ENCODE assay signal across 14 cellular contexts in the genomic region with DNA sequence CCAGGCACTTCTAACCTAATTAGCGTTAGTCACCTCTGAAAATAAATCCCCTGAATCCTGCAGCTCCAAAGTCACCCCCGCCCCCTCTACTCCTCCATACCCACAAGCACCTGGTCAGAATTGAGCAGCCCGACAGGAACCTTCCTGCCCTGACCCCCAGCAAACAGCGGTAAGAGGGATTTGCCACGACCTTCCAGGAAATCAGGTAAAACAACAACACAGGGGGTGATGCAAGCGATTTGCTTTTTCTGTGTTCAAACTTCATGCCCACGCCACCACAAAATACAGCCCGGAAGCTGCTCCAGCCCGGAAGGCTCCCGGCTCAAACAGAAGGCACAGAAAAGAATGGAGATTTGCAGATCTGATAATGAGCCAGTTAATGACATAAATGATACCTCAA.
DNase-seq lines count a peak whose midpoint lies in the region; ATAC-seq, FAIRE-seq and TF ChIP-seq lines count a peak whose summit lies in the region.
"Had no signal": no experiment of that assay in that cellular context is flagged by ENCODE, and none has a peak within 500 bp of the region (broad histone marks: within the 10 kb centered on the region; RNA-seq: fewer than 3 reads in every experiment).

No MANE protein-coding gene starts in this region.

- ATAC-seq in HG03571 (IDR thresholded peaks at IDR 0.05; ENCODE audit: unreplicated experiment), result no peak
- no peak for ATAC-seq in upper lobe of right lung
- ATAC-seq: activated CD8-positive, alpha-beta T cell treated with anti-CD3 and anti-CD28 coated beads, Interleukin-2, amount 10 ng/mL, durations not matched to agents 7 days and 5 days; T-cell had no signal

- DNase-seq in COLO668 (lab: John Stamatoyannopoulos, UW; ENCODE audit: unreplicated experiment) (peak; percentile 47), NCI-H1105 treated with DMSO at 0.1 percent for 48 hours (lab: John Stamatoyannopoulos, UW) (peak; percentile 64), SK-N-MC (ENCODE audit: low read depth, low spot score) (no peak), RCC 7860 (ENCODE audit: low spot score) (no peak), left ventricle myocardium inferior (no peak), upper lobe of right lung (no peak)
- DNase-seq: activated CD8-positive, alpha-beta T cell treated with anti-CD3 and anti-CD28 coated beads, Interleukin-2, amount 10 ng/mL, durations not matched to agents 7 days and 5 days; activated naive CD4-positive, alpha-beta T cell treated with anti-CD3 and anti-CD28 coated beads for 36 hours; AML-193; NCI-H187 treated with DMSO at 0.1 percent for 48 hours; T-cell had no signal

- H3K4me3 ChIP-seq in SK-N-MC (peak overlapping the region; percentile 62), liver (ENCODE audit: low read depth in 1 of 3, low read length in 3 of 3) (peak overlapping the region in 2 of 3 donors; percentile 45 to 51), left ventricle myocardium inferior (no peak overlapping the region), upper lobe of right lung (no peak overlapping the region)

- H3K9me3 ChIP-seq in SK-N-MC (ENCODE audit: low read depth, low read length), result no peaks in the 10 kb centered on the region
- H3K9me3 ChIP-seq in liver (ENCODE audit: control insufficient read depth in 4 of 4, low read length in 3 of 4), result peaks cover 0 to 3% (median 1%) of the 10 kb centered on the region in 4 donors
- H3K9me3 ChIP-seq in left ventricle myocardium inferior (replicated peaks), result peaks cover 3% of the 10 kb centered on the region
- no peaks in the 10 kb centered on the region for H3K9me3 ChIP-seq in upper lobe of right lung

- peaks cover 0 to 4% (median 0%) of the 10 kb centered on the region in 4 donors for H3K4me1 ChIP-seq in liver (ENCODE audit: control insufficient read depth in 4 of 4, insufficient read depth in 4 of 4, low read length in 3 of 4)
- H3K4me1 ChIP-seq in left ventricle myocardium inferior, result no peaks in the 10 kb centered on the region
- H3K4me1 ChIP-seq in upper lobe of right lung, result no peaks in the 10 kb centered on the region

- H3K27ac ChIP-seq in SK-N-MC (no peak overlapping the region), liver (ENCODE audit: low read depth in 1 of 2, low read length in 2 of 2) (peak overlapping the region; percentile 55 to 63), left ventricle myocardium inferior (replicated peaks) (no peak overlapping the region), upper lobe of right lung (no peak overlapping the region)

- peak; percentile 27 to 57 for TF ChIP-seq RAD21 in liver (IDR thresholded peaks at IDR 0.05)

- H3K9ac ChIP-seq in SK-N-MC (ENCODE audit: insufficient read length), result no peak overlapping the region
- H3K9ac ChIP-seq in liver (ENCODE audit: low read depth in 1 of 2, low read length in 2 of 2), result peak overlapping the region in 1 of 2 donors; percentile 77

- 15% methylated on average over 10 of the region's 10 CpGs for WGBS in liver

- intact Hi-C loops in left ventricle myocardium inferior (cut with micrococcal nuclease), result no loop called here
- intact Hi-C loops in upper lobe of right lung (cut with DNase I), result no loop called here

- H3K27me3 ChIP-seq in liver (ENCODE audit: control insufficient read depth in 4 of 4, insufficient read depth in 4 of 4, low read length in 3 of 4) (no peaks in the 10 kb centered on the region), left ventricle myocardium inferior (ENCODE audit: low read depth) (no peaks in the 10 kb centered on the region), upper lobe of right lung (no peaks in the 10 kb centered on the region)

- no peak for FAIRE-seq in RCC 7860 (lab: Jason Lieb, UNC)
- FAIRE-seq: colon had no signal

- H3K36me3 ChIP-seq in SK-N-MC (ENCODE audit: insufficient read depth, low read length) (no peaks in the 10 kb centered on the region), liver (ENCODE audit: control insufficient read depth in 4 of 4, insufficient read depth in 3 of 4, low read depth in 1 of 4, low read length in 3 of 4) (no peaks in the 10 kb centered on the region), left ventricle myocardium inferior (no peaks in the 10 kb centered on the region), upper lobe of right lung (no peaks in the 10 kb centered on the region)

- no peak for TF ChIP-seq CTCF in liver (IDR thresholded peaks at IDR 0.05; ENCODE audit: low read depth, low read length, missing input control)
- no peak for TF ChIP-seq CTCF in left ventricle myocardium inferior (IDR thresholded peaks at IDR 0.05; ENCODE audit: borderline replicate concordance)
- TF ChIP-seq CTCF in upper lobe of right lung (IDR thresholded peaks at IDR 0.05), result no peak

TF ChIP-seq in liver, 16 proteins besides CTCF, POLR2A, EP300 and RAD21:
- TF ChIP-seq FOXA2 (IDR thresholded peaks at IDR 0.05) (peak; percentile 13), FOXA1 (IDR thresholded peaks at IDR 0.05) (peak; percentile 26), HNF4G (IDR thresholded peaks at IDR 0.05) (peak; percentile 16), JUND (IDR thresholded peaks at IDR 0.05) (peak; percentile 28 to 42), EGR1 (IDR thresholded peaks at IDR 0.05; ENCODE audit: low read depth in 2 of 2) (peak; percentile 43 to 61), HNF4A (conservative IDR thresholded peaks at IDR 0.05) (peak; percentile 48 to 61), NR2F2 (IDR thresholded peaks at IDR 0.05) (no peak), RXRA (IDR thresholded peaks at IDR 0.05) (peak; percentile 66 to 72), YY1 (IDR thresholded peaks at IDR 0.05) (peak; percentile 71), SP1 (IDR thresholded peaks at IDR 0.05) (peak; percentile 81), GABPA (IDR thresholded peaks at IDR 0.05 in 1 of 2, conservative IDR thresholded peaks at IDR 0.05 in 1 of 2) (peak; percentile 52 to 70), TAF1 (conservative IDR thresholded peaks at IDR 0.05) (peak; percentile 65)
- TF ChIP-seq, protein P1, sequence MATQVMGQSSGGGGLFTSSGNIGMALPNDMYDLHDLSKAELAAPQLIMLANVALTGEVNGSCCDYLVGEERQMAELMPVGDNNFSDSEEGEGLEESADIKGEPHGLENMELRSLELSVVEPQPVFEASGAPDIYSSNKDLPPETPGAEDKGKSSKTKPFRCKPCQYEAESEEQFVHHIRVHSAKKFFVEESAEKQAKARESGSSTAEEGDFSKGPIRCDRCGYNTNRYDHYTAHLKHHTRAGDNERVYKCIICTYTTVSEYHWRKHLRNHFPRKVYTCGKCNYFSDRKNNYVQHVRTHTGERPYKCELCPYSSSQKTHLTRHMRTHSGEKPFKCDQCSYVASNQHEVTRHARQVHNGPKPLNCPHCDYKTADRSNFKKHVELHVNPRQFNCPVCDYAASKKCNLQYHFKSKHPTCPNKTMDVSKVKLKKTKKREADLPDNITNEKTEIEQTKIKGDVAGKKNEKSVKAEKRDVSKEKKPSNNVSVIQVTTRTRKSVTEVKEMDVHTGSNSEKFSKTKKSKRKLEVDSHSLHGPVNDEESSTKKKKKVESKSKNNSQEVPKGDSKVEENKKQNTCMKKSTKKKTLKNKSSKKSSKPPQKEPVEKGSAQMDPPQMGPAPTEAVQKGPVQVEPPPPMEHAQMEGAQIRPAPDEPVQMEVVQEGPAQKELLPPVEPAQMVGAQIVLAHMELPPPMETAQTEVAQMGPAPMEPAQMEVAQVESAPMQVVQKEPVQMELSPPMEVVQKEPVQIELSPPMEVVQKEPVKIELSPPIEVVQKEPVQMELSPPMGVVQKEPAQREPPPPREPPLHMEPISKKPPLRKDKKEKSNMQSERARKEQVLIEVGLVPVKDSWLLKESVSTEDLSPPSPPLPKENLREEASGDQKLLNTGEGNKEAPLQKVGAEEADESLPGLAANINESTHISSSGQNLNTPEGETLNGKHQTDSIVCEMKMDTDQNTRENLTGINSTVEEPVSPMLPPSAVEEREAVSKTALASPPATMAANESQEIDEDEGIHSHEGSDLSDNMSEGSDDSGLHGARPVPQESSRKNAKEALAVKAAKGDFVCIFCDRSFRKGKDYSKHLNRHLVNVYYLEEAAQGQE (IDR thresholded peaks at IDR 0.05), result peak; percentile 42
- TF ChIP-seq, protein P2, sequence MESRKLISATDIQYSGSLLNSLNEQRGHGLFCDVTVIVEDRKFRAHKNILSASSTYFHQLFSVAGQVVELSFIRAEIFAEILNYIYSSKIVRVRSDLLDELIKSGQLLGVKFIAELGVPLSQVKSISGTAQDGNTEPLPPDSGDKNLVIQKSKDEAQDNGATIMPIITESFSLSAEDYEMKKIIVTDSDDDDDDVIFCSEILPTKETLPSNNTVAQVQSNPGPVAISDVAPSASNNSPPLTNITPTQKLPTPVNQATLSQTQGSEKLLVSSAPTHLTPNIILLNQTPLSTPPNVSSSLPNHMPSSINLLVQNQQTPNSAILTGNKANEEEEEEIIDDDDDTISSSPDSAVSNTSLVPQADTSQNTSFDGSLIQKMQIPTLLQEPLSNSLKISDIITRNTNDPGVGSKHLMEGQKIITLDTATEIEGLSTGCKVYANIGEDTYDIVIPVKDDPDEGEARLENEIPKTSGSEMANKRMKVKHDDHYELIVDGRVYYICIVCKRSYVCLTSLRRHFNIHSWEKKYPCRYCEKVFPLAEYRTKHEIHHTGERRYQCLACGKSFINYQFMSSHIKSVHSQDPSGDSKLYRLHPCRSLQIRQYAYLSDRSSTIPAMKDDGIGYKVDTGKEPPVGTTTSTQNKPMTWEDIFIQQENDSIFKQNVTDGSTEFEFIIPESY (IDR thresholded peaks at IDR 0.05), result peak; percentile 44
- TF ChIP-seq, protein P3, sequence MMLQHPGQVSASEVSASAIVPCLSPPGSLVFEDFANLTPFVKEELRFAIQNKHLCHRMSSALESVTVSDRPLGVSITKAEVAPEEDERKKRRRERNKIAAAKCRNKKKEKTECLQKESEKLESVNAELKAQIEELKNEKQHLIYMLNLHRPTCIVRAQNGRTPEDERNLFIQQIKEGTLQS (IDR thresholded peaks at IDR 0.05), result peak; percentile 92
- TF ChIP-seq, protein P4, sequence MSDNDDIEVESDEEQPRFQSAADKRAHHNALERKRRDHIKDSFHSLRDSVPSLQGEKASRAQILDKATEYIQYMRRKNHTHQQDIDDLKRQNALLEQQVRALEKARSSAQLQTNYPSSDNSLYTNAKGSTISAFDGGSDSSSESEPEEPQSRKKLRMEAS (IDR thresholded peaks at IDR 0.05), result peak; percentile 89

Comparison
In these comparisons a context has a peak if more than half of its experiments do, and no peak if none do; other contexts are left out.
1. DNase-seq: peak in COLO668 (single experiment) and NCI-H1105 treated with DMSO at 0.1 percent for 48 hours (single experiment); none in SK-N-MC (single experiment), RCC 7860 (single experiment), left ventricle myocardium inferior (single experiment) and upper lobe of right lung (single experiment).
2. H3K27ac ChIP-seq: peak in liver (2 of 2); none in SK-N-MC (single experiment), left ventricle myocardium inferior (single experiment) and upper lobe of right lung (single experiment).
3. H3K4me3 ChIP-seq: peak in SK-N-MC (single experiment) and liver (2 of 3); none in left ventricle myocardium inferior (single experiment) and upper lobe of right lung (single experiment).